Comparison of ENCODE assay signal across 8 cellular contexts in the genomic region with DNA sequence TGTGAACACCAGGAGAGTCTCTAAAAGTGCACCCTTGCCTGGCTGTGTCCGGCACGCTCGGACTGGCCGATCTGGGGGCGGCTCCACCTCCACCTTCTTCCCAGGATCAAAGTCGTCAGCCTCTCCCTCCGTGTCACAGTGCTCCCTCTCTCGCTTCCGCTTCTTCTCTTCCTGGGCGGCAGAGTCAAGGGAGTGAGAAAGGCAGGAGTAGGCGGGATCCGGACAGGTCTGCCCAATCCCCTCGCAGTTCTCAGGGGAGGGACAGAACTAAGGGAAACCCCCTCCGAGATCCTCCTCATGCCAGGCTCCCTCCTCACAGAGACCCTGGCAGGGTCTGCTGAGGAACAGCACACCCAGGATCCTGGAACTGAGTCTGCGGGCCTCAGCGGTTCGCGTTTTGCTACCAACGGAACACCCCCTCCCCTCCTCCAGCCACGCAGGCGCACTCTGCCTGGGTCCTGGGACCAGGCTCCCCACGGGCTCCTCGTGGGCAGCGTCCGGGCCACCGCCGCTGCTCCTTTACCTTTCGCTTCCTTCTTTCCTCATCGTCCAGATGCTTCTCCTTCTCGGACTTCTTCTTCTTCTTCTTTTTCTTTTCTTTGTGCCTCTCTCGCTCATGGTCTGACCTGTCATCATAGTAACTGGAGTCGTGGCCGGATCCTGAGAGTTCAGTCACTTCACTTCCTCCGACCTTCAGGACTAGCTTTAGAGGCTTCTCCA. TPM values are rescaled to one million over a fixed set of nuclear protein-coding genes. Genes with fewer than 3 reads are reported as not detected.
DNase-seq lines count a peak whose midpoint lies in the region; ATAC-seq and TF ChIP-seq lines count a peak whose summit lies in the region.

No MANE protein-coding gene starts in this region.

- H3K4me1 Mint-ChIP-seq in T-helper 1 cell treated with Interleukin-12 subunit alpha and Interleukin-12 subunit beta and Interleukin-4 antibody, amounts not matched to agents 30 μg/mL and 1 μg/mL, for 36 hours (ENCODE audit: low read depth): peaks cover 18% of the 10 kb centered on the region

- H3K27ac ChIP-seq in gastrocnemius medialis: peak overlapping the region in 3 of 4 donors; percentile 91 to 96 (median 93)

- intact Hi-C loops in gastrocnemius medialis (cut with DNase I; ENCODE audit: low total_unique reads): loop anchor here (5.0 to 10.0 kb wide), 2 partner anchors 199 to 454 kb away; a partner anchor contains a TSS

- DNase-seq in T-helper 1 cell (no peak), SK-N-DZ (ENCODE audit: low spot score) (peak; percentile 9), fibroblast of the aortic adventitia (ENCODE audit: low read depth) (no peak), gastrocnemius medialis (no peak), AML-193 (lab: John Stamatoyannopoulos, UW) (no peak), anterior cingulate cortex (lab: John Stamatoyannopoulos, UW) (no peak), NCI-H2029 treated with DMSO at 0.1 percent for 48 hours (lab: John Stamatoyannopoulos, UW) (no peak)

- peaks cover 0 to 49% of the 10 kb centered on the region in 2 donors for H3K36me3 ChIP-seq in gastrocnemius medialis

- no peaks in the 10 kb centered on the region for H3K9me3 ChIP-seq in gastrocnemius medialis

- peak overlapping the region; percentile 89 for H3K4me3 Mint-ChIP-seq in T-helper 1 cell treated with Interleukin-12 subunit alpha and Interleukin-12 subunit beta and Interleukin-4 antibody, amounts not matched to agents 30 μg/mL and 1 μg/mL, for 36 hours

- no peaks in the 10 kb centered on the region for H3K27me3 Mint-ChIP-seq in T-helper 1 cell treated with Interleukin-12 subunit alpha and Interleukin-12 subunit beta and Interleukin-4 antibody, amounts not matched to agents 30 μg/mL and 1 μg/mL, for 36 hours (ENCODE audit: low read depth)

- H3K27ac Mint-ChIP-seq in T-helper 1 cell treated with Interleukin-12 subunit alpha and Interleukin-12 subunit beta and Interleukin-4 antibody, amounts not matched to agents 30 μg/mL and 1 μg/mL, for 36 hours: peak overlapping the region; percentile 90

- TF ChIP-seq POLR2A in gastrocnemius medialis (IDR thresholded peaks at IDR 0.05): no peak

- H3K27me3 ChIP-seq in gastrocnemius medialis: no peaks in the 10 kb centered on the region

- ATAC-seq in gastrocnemius medialis: no peak

- in situ Hi-C loops in gastrocnemius medialis (cut with MboI; ENCODE audit: low sequenced_read_pairs in 4 of 4): no loop called here

- peaks cover 29% of the 10 kb centered on the region for H3K36me3 Mint-ChIP-seq in T-helper 1 cell treated with Interleukin-12 subunit alpha and Interleukin-12 subunit beta and Interleukin-4 antibody, amounts not matched to agents 30 μg/mL and 1 μg/mL, for 36 hours (ENCODE audit: low read depth)

- no peaks in the 10 kb centered on the region for H3K9me3 Mint-ChIP-seq in T-helper 1 cell treated with Interleukin-12 subunit alpha and Interleukin-12 subunit beta and Interleukin-4 antibody, amounts not matched to agents 30 μg/mL and 1 μg/mL, for 36 hours

- TF ChIP-seq CTCF in fibroblast of the aortic adventitia (IDR thresholded peaks at IDR 0.05; ENCODE audit: insufficient read depth, low read length) (no peak), gastrocnemius medialis (IDR thresholded peaks at IDR 0.05 in 4 of 5, conservative IDR thresholded peaks at IDR 0.05 in 1 of 5) (no peak)

- H3K4me3 ChIP-seq in fibroblast of the aortic adventitia (ENCODE audit: low read depth, low read length) (peak overlapping the region; percentile 98), gastrocnemius medialis (peak overlapping the region; percentile 73 to 88 (median 78))

- peaks cover 15 to 16% of the 10 kb centered on the region in 2 donors for H3K4me1 ChIP-seq in gastrocnemius medialis

RNA-seq across cellular contexts. Expression of a gene that starts 1.3 kb away (rescaled TPM):
- 42.9 and 45.0 TPM in 2 replicates for polyA plus RNA-seq in SK-N-DZ (2014; cell fraction: cytosol; rRNA removed)
- 93.2 and 155 TPM in 2 replicates for polyA plus RNA-seq in SK-N-DZ (2014; cell fraction: nucleus; rRNA removed)
- 26.8 and 119 TPM in 2 replicates for total RNA-seq in fibroblast of the aortic adventitia (ENCODE audit: low replicate concordance)
- total RNA-seq in gastrocnemius medialis: 10 to 100 TPM; 20.3 to 28.8 (median 22.2) TPM

RNA-seq across cellular contexts. Expression of a gene that starts 1.4 kb away (rescaled TPM):
- 73.1 and 86.6 TPM in 2 replicates for polyA plus RNA-seq in SK-N-DZ (2014; cell fraction: cytosol; rRNA removed)
- 115 and 119 TPM in 2 replicates for polyA plus RNA-seq in SK-N-DZ (2014; cell fraction: nucleus; rRNA removed)
- 4.4 and 32.5 TPM in 2 replicates for total RNA-seq in fibroblast of the aortic adventitia (ENCODE audit: low replicate concordance)
- 1 to 10 TPM in 1 of 4 donors, under 1 TPM in 3; 0.41 to 1.6 (median 0.50) TPM for total RNA-seq in gastrocnemius medialis

RNA-seq across cellular contexts. Expression of a gene that starts 40.5 kb away (rescaled TPM):
- polyA plus RNA-seq in SK-N-DZ (2014; cell fraction: cytosol; rRNA removed): 2.6 and 2.8 TPM in 2 replicates
- 55.7 and 56.0 TPM in 2 replicates for polyA plus RNA-seq in SK-N-DZ (2014; cell fraction: nucleus; rRNA removed)
- total RNA-seq in fibroblast of the aortic adventitia (ENCODE audit: low replicate concordance) (0.36 and 0.65 TPM in 2 replicates), gastrocnemius medialis (1 to 10 TPM in 2 of 4 donors, under 1 TPM in 1, not detected in 1; 0.85 to 3.8 (median 2.3) TPM)
